In the genomic region with DNA sequence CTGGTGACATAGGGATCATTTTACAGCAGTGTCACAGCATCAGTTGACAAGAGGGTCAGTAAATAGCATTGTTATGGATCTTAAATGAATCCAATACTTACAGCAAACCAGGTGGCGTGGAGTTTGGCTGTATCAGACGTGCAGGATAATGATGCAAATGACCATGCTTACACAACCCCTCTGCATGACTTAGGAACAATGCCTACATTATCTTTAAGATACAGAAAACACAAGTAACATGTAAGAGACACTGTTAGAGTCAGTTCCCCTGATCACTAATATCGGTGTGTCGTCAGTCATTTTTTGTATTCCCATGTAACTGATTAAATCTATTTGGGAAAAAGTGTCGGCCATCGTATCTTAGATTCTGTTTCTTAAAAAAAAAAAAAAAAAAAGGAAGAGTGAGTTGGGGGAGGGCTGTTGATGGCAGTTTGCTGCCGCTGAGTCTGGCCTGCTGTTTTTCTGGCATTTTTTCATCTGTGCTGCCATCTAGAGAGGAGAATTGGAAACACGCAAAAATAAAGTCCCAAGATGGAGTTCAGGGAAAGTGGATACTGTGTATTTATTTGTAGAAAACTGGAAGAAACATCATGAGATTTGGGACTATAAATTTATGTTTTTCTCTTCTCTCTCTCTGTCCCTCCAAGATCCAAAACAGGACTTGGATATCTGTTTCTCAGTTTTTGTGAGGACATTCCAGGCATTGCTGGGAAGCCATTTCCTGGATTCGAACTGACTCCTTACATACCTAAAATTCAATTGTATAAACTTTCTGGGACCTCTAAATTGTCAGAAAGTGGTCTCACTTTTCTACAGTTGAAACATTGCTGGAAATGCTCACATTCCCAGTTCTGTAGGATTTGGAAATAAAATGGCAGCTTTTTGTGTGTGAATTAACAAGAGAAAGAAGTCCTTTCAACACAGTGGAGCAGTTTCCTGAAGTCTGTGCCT, we compare ENCODE assay signal across 8 cellular contexts.
DNase-seq lines count a peak whose midpoint lies in the region; ATAC-seq and TF ChIP-seq lines count a peak whose summit lies in the region.

No MANE protein-coding gene starts in this region.

- H3K4me3 ChIP-seq in vagina, result no peak overlapping the region

- TF ChIP-seq CTCF in vagina (IDR thresholded peaks at IDR 0.05), result peak in 2 of 3 experiments; percentile 53 to 76

- H3K36me3 ChIP-seq in vagina, result no peaks in the 10 kb centered on the region

- POLR2A ChIA-PET in naive thymus-derived CD8-positive, alpha-beta T cell (lab: Charles Lee), result interaction anchor here (1.2 to 3.6 kb wide), 4 partner anchors 36 to 168 kb away, joined by 3 to 41 read pairs (median 21); partner anchors contain the start of gene NFE2L2

- no peaks in the 10 kb centered on the region for H3K27me3 ChIP-seq in vagina

- peak overlapping the region in 3 of 10 donors; percentile 3 to 8 (median 4) for H3K27ac Mint-ChIP-seq in naive thymus-derived CD8-positive, alpha-beta T cell

- no peak for TF ChIP-seq POLR2A in vagina (IDR thresholded peaks at IDR 0.05)

- intact Hi-C loops in vagina (cut with DNase I), result loop anchor here (2.0 to 10.0 kb wide), 4 partner anchors 70 to 422 kb away; partner anchors contain the start of gene NFE2L2

- peak; percentile 72 for DNase-seq in COR-L47 (lab: John Stamatoyannopoulos, UW)
- DNase-seq in GM19238 (ENCODE audit: insufficient read length, low spot score), result peak; percentile 16
- DNase-seq in NCI-H510A (lab: John Stamatoyannopoulos, UW), result peak; percentile 5
- DNase-seq in activated CD4-positive, alpha-beta T cell treated with anti-CD3 and anti-CD28 coated beads, Interleukin-2, amount 50 U/mL, for 48 hours, result peak; percentile 7 to 21
- peak; percentile 92 for DNase-seq in fibroblast of peridontal ligament (ENCODE audit: extremely low read depth)
- DNase-seq in naive thymus-derived CD8-positive, alpha-beta T cell, result peak in 9 of 10 donors; percentile 22 to 76 (median 52)
- DNase-seq in vagina (ENCODE audit: extremely low spot score in 2 of 2), result no peak

- H3K36me3 Mint-ChIP-seq in naive thymus-derived CD8-positive, alpha-beta T cell, result peaks cover 0 to 2% (median 2%) of the 10 kb centered on the region in 3 donors

- peak overlapping the region; percentile 56 for H3K27ac ChIP-seq in vagina

- peaks cover 5% of the 10 kb centered on the region for H3K4me1 ChIP-seq in vagina

- H3K9me3 Mint-ChIP-seq in naive thymus-derived CD8-positive, alpha-beta T cell, result peaks cover 0 to 2% (median 0%) of the 10 kb centered on the region in 9 donors

- H3K4me3 Mint-ChIP-seq in naive thymus-derived CD8-positive, alpha-beta T cell, result peak overlapping the region in 4 of 10 donors; percentile 1 to 43 (median 10)

- no peaks in the 10 kb centered on the region for H3K27me3 Mint-ChIP-seq in naive thymus-derived CD8-positive, alpha-beta T cell

- H3K9me3 ChIP-seq in vagina, result no peaks in the 10 kb centered on the region

- H3K4me1 Mint-ChIP-seq in naive thymus-derived CD8-positive, alpha-beta T cell, result peaks cover 7 to 21% (median 12%) of the 10 kb centered on the region in 4 donors

- ATAC-seq in HG03378 (IDR thresholded peaks at IDR 0.05; ENCODE audit: unreplicated experiment), result peak; percentile 83
- peak; percentile 92 to 93 for ATAC-seq in naive thymus-derived CD8-positive, alpha-beta T cell

Comparison
In these comparisons a context has a peak if more than half of its experiments do, and no peak if none do; other contexts are left out.
1. DNase-seq: peak in COR-L47 (single experiment), GM19238 (single experiment), NCI-H510A (single experiment), activated CD4-positive, alpha-beta T cell treated with anti-CD3 and anti-CD28 coated beads, Interleukin-2, amount 50 U/mL, for 48 hours (2 of 2), fibroblast of peridontal ligament (single experiment) and naive thymus-derived CD8-positive, alpha-beta T cell (9 of 10); none in vagina (0 of 2).